Comparison of ENCODE assay signal across 9 cellular contexts in genomic region chr4:2792711-2793577, GRCh38.
DNase-seq lines count a peak whose midpoint lies in the region; ATAC-seq and TF ChIP-seq lines count a peak whose summit lies in the region.
"Had no signal": no experiment of that assay in that cellular context is flagged by ENCODE, and none has a peak within 500 bp of the region (broad histone marks: within the 10 kb centered on the region; RNA-seq: fewer than 3 reads in every experiment).

SH3BP2 (plus strand) TSS chr4:2793085; CDS start chr4:2820618, 27,533 bp downstream.

- no peak for TF ChIP-seq CTCF in brain microvascular endothelial cell (IDR thresholded peaks at IDR 0.05; ENCODE audit: low read depth, low read length, missing control alignments)

- no peak within 1 kb of the TSS for H3K27ac ChIP-seq in brain microvascular endothelial cell
- H3K27ac ChIP-seq: VCaP had no signal

- no peaks in the 10 kb centered on the region for H3K27me3 ChIP-seq in brain microvascular endothelial cell (replicated peaks)

- in situ Hi-C loops in brain microvascular endothelial cell (cut with HindIII; ENCODE audit: low pct_ligation_motif_present, low sequenced_read_pairs), result no loop called here

- ATAC-seq in HG03045 (IDR thresholded peaks at IDR 0.05; ENCODE audit: unreplicated experiment) (peak; percentile 43), HG02840 (IDR thresholded peaks at IDR 0.05; ENCODE audit: low FRiP score, unreplicated experiment) (no peak)

- H3K4me3 ChIP-seq in brain microvascular endothelial cell (ENCODE audit: low read depth, low read length) (peak within 1 kb of the TSS; percentile 57), iPS-11a (ENCODE audit: low read depth, low read length) (peak within 1 kb of the TSS; percentile 47), skeletal muscle cell (ENCODE audit: low read depth, low read length) (peak within 1 kb of the TSS; percentile 71)

- DNase-seq in D341Med (ENCODE audit: low spot score) (peak; percentile 87), T follicular helper cell (ENCODE audit: low read depth) (peak; percentile 53), brain microvascular endothelial cell (no peak), skeletal muscle cell (ENCODE audit: low read depth) (no peak), NCI-H187 (lab: John Stamatoyannopoulos, UW) (no peak)

- H3K36me3 ChIP-seq in brain microvascular endothelial cell (replicated peaks), result no peaks in the 10 kb centered on the region

Comparison
In these comparisons a context has a peak if more than half of its experiments do, and no peak if none do; other contexts are left out.
1. DNase-seq: peak in D341Med (single experiment) and T follicular helper cell (single experiment); none in brain microvascular endothelial cell (single experiment), skeletal muscle cell (single experiment) and NCI-H187 (0 of 2).
2. Peak in every context shown above with its lines, with median percentiles within 50 percentile points of each other: H3K4me3 ChIP-seq.